Comparison of ENCODE assay signal across 14 cellular contexts in the genomic region with DNA sequence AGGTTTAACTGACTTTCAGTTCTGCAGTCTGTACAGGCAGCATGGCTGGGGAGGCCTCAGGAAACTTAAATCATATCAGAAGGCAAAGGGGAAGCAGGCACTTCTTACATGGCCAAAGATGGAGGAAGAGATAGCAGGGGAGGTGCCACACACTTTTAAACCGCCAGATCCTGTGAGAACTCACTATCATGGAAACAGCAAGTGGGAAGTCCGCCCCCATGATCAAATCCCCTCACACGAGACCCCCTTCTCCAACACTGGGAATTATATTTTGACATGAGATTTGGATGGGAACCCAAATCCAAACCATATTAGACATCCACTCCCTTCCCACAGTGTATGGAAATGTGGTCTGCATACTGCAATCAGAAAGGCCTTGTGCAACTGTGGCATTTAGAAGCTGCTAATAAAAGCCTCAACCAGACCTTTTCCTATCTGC.
DNase-seq lines count a peak whose midpoint lies in the region; ATAC-seq and TF ChIP-seq lines count a peak whose summit lies in the region.
"Had no signal": no experiment of that assay in that cellular context is flagged by ENCODE, and none has a peak within 500 bp of the region (broad histone marks: within the 10 kb centered on the region; RNA-seq: fewer than 3 reads in every experiment).

No MANE protein-coding gene starts in this region.

- H3K4me1 Mint-ChIP-seq in effector memory CD8-positive, alpha-beta T cell (ENCODE audit: low read depth in 2 of 2), result no peaks in the 10 kb centered on the region

- peak; percentile 75 for DNase-seq in NOMO-1 treated with dmso at 0.1 percent for 144 hours (lab: John Stamatoyannopoulos, UW; ENCODE audit: unreplicated experiment)
- DNase-seq in lung (ENCODE audit: low spot score), result peak; percentile 16
- no peak for DNase-seq in substantia nigra (lab: John Stamatoyannopoulos, UW)
- no peak for DNase-seq in effector memory CD8-positive, alpha-beta T cell
- DNase-seq in suprapubic skin (ENCODE audit: low spot score in 2 of 2), result no peak
- no peak for DNase-seq in adrenal gland
- DNase-seq: activated T-cell treated with anti-CD3 and anti-CD28 coated beads, Interleukin-2, amount 50 U/mL, for 24 hours; left ventricle myocardium superior; T-helper 2 cell had no signal

- H3K4me3 ChIP-seq in lung, result no peak overlapping the region
- no peak overlapping the region for H3K4me3 ChIP-seq in suprapubic skin
- H3K4me3 ChIP-seq in adrenal gland, result no peak overlapping the region

- H3K9me3 ChIP-seq in lung (ENCODE audit: control insufficient read depth in 2 of 2, insufficient read depth in 1 of 2, low read length in 1 of 2) (no peaks in the 10 kb centered on the region), suprapubic skin (no peaks in the 10 kb centered on the region), adrenal gland (replicated peaks in 1 of 3) (no peaks in the 10 kb centered on the region)

- WGBS in lung, 2 donors, result 13 to 40% methylated on average over 3 of the region's 3 CpGs
- 81% methylated on average over 3 of the region's 3 CpGs for WGBS in suprapubic skin
- 37 to 68% (median 63%) methylated on average over 3 of the region's 3 CpGs for WGBS in adrenal gland, 4 donors

- no peaks in the 10 kb centered on the region for H3K9me3 Mint-ChIP-seq in effector memory CD8-positive, alpha-beta T cell
- H3K9me3 Mint-ChIP-seq: activated T-cell treated with anti-CD3 and anti-CD28 coated beads, Interleukin-2, amount 50 U/mL, for 24 hours; central memory CD8-positive, alpha-beta T cell; type B pancreatic cell had no signal

- peaks cover 19 to 45% of the 10 kb centered on the region in 2 donors for H3K27me3 Mint-ChIP-seq in effector memory CD8-positive, alpha-beta T cell
- H3K27me3 Mint-ChIP-seq: type B pancreatic cell had no signal

- peaks cover 0 to 7% of the 10 kb centered on the region in 2 donors for H3K4me1 ChIP-seq in lung (ENCODE audit: control insufficient read depth in 2 of 2, insufficient read depth in 2 of 2, low read length in 2 of 2)
- H3K4me1 ChIP-seq in suprapubic skin, result no peaks in the 10 kb centered on the region
- no peaks in the 10 kb centered on the region for H3K4me1 ChIP-seq in adrenal gland (replicated peaks in 1 of 2)

- no peak overlapping the region for H3K4me3 Mint-ChIP-seq in effector memory CD8-positive, alpha-beta T cell
- H3K4me3 Mint-ChIP-seq: activated T-cell treated with anti-CD3 and anti-CD28 coated beads, Interleukin-2, amount 50 U/mL, for 24 hours; central memory CD8-positive, alpha-beta T cell; type B pancreatic cell had no signal

- peak; percentile 33 for ATAC-seq in GM18858 (IDR thresholded peaks at IDR 0.05; ENCODE audit: unreplicated experiment)
- ATAC-seq in GM21825 (IDR thresholded peaks at IDR 0.05; ENCODE audit: unreplicated experiment), result peak; percentile 12
- no peak for ATAC-seq in lung (ENCODE audit: insufficient read depth, low FRiP score)
- no peak for ATAC-seq in effector memory CD8-positive, alpha-beta T cell (replicated peaks)
- ATAC-seq: left ventricle myocardium superior had no signal

- peak overlapping the region in 1 of 2 donors; percentile 82 for H3K27ac Mint-ChIP-seq in effector memory CD8-positive, alpha-beta T cell
- H3K27ac Mint-ChIP-seq: activated T-cell treated with anti-CD3 and anti-CD28 coated beads, Interleukin-2, amount 50 U/mL, for 24 hours; type B pancreatic cell had no signal

- H3K36me3 ChIP-seq in lung (ENCODE audit: control insufficient read depth in 2 of 2, insufficient read depth in 2 of 2, low read length in 2 of 2), result no peaks in the 10 kb centered on the region
- no peaks in the 10 kb centered on the region for H3K36me3 ChIP-seq in suprapubic skin
- no peaks in the 10 kb centered on the region for H3K36me3 ChIP-seq in adrenal gland (replicated peaks in 1 of 2)

- intact Hi-C loops in adrenal gland (cut with DNase I), result no loop called here

- TF ChIP-seq CTCF in lung (IDR thresholded peaks at IDR 0.05; ENCODE audit: control extremely low read depth, extremely low read depth) (no peak), suprapubic skin (IDR thresholded peaks at IDR 0.05) (no peak), adrenal gland (IDR thresholded peaks at IDR 0.05) (no peak)

- TF ChIP-seq EP300 in suprapubic skin (IDR thresholded peaks at IDR 0.05), result no peak

- H3K27ac ChIP-seq in lung (ENCODE audit: low read depth in 1 of 2, low read length in 1 of 2) (no peak overlapping the region), substantia nigra (ENCODE audit: low read depth, low read length, poor library complexity, severe bottlenecking) (no peak overlapping the region), suprapubic skin (no peak overlapping the region), adrenal gland (no peak overlapping the region)
- H3K27ac ChIP-seq: KMS-11 had no signal

- H3K27me3 ChIP-seq in lung (ENCODE audit: control insufficient read depth, insufficient read depth) (no peaks in the 10 kb centered on the region), suprapubic skin (no peaks in the 10 kb centered on the region), adrenal gland (no peaks in the 10 kb centered on the region)

- H3K36me3 Mint-ChIP-seq in effector memory CD8-positive, alpha-beta T cell (ENCODE audit: insufficient read depth), result no peaks in the 10 kb centered on the region
- H3K36me3 Mint-ChIP-seq: type B pancreatic cell had no signal

- no peak for TF ChIP-seq POLR2A in suprapubic skin (IDR thresholded peaks at IDR 0.05)
- no peak for TF ChIP-seq POLR2A in adrenal gland (IDR thresholded peaks at IDR 0.05)

Comparison
In these comparisons a context has a peak if more than half of its experiments do, and no peak if none do; other contexts are left out.
1. ATAC-seq: peak in GM18858 (single experiment) and GM21825 (single experiment); none in lung (single experiment) and effector memory CD8-positive, alpha-beta T cell (single experiment).
2. DNase-seq: peak in NOMO-1 treated with dmso at 0.1 percent for 144 hours (single experiment) and lung (single experiment); none in substantia nigra (0 of 49), effector memory CD8-positive, alpha-beta T cell (0 of 3), suprapubic skin (0 of 2) and adrenal gland (0 of 7).